1 cellular context compared by ENCODE assay signal in genomic region chr7:22949944-22950343, GRCh38.
TF ChIP-seq lines count a peak whose summit lies in the region.

No MANE protein-coding gene starts in this region.

TF ChIP-seq in IMR-90, 13 proteins besides CTCF, POLR2A, EP300 and RAD21:
- TF ChIP-seq ELK1 (IDR thresholded peaks at IDR 0.05; ENCODE audit: borderline replicate concordance, low read depth, low read length) (no peak), SMC3 (IDR thresholded peaks at IDR 0.05; ENCODE audit: low read depth, low read length) (peak; percentile 19; the same call in 1 of the 2 replicates)
